Comparison of ENCODE assay signal across 21 cellular contexts in genomic region chr20:10893331-10893730, GRCh38.
DNase-seq lines count a peak whose midpoint lies in the region; ATAC-seq and TF ChIP-seq lines count a peak whose summit lies in the region.
"Had no signal": no experiment of that assay in that cellular context is flagged by ENCODE, and none has a peak within 500 bp of the region (broad histone marks: within the 10 kb centered on the region; RNA-seq: fewer than 3 reads in every experiment).

No MANE protein-coding gene starts in this region.

- H3K9ac ChIP-seq in mesendoderm (ENCODE audit: low read length): no peak overlapping the region
- H3K9ac ChIP-seq: BLaER1, GM23248 had no signal

- no peak for DNase-seq in cardiac muscle cell (ENCODE audit: low read depth in 1 of 2, low spot score in 1 of 2)
- DNase-seq in Right ventricle myocardium superior: no peak
- peak; percentile 17 for DNase-seq in glomerular visceral epithelial cell (ENCODE audit: extremely low spot score)
- DNase-seq in mesendoderm: peak; percentile 3
- peak; percentile 66 for DNase-seq in renal cortical epithelial cell (ENCODE audit: low read depth)
- no peak for DNase-seq in heart right ventricle
- no peak for DNase-seq in KG1 (lab: John Stamatoyannopoulos, UW)
- DNase-seq in CD4-positive, alpha-beta memory T cell: no peak
- DNase-seq: Calu3; CD4-positive, CD25-positive, alpha-beta regulatory T cell; CD8-positive, alpha-beta memory T cell; DMS53; DMS79 treated with DMSO at 0.1 percent for 48 hours; GF-D8; GM23248; H7; HCEC 1CT had no signal

- no peak overlapping the region for H2AK5ac ChIP-seq in mesendoderm (ENCODE audit: low read length)

- H2BK15ac ChIP-seq in mesendoderm (replicated peaks; ENCODE audit: low read depth): no peak overlapping the region

- H3K9me3 ChIP-seq in cardiac muscle cell (ENCODE audit: low read depth): no peaks in the 10 kb centered on the region
- peaks cover 0 to 2% (median 0%) of the 10 kb centered on the region in 11 donors for H3K9me3 ChIP-seq in heart right ventricle
- H3K9me3 ChIP-seq in CD4-positive, alpha-beta memory T cell (ENCODE audit: control insufficient read depth in 1 of 2, low read length in 2 of 2): no peaks in the 10 kb centered on the region

- no peaks in the 10 kb centered on the region for H3K79me2 ChIP-seq in mesendoderm (ENCODE audit: control insufficient read depth, insufficient read depth, low read length)

- intact Hi-C loops in Right ventricle myocardium superior (cut with DNase I): no loop called here
- intact Hi-C loops in heart right ventricle (cut with DNase I): no loop called here
- intact Hi-C loops in CD4-positive, alpha-beta memory T cell (cut with micrococcal nuclease): no loop called here

- no peak overlapping the region for H3K18ac ChIP-seq in mesendoderm (ENCODE audit: low read length)

- peaks cover 0 to 20% (median 10%) of the 10 kb centered on the region in 8 donors for H3K9me3 Mint-ChIP-seq in CD4-positive, alpha-beta memory T cell

- H3K56ac ChIP-seq in mesendoderm (ENCODE audit: low read length): no peak overlapping the region

- H3K4me3 Mint-ChIP-seq in CD4-positive, alpha-beta memory T cell: no peak overlapping the region
- H3K4me3 Mint-ChIP-seq: B cell; CD4-positive, CD25-positive, alpha-beta regulatory T cell; CD8-positive, alpha-beta memory T cell had no signal

- no peaks in the 10 kb centered on the region for H3K79me1 ChIP-seq in mesendoderm (ENCODE audit: low read length)

- CTCF ChIA-PET in CD4-positive, alpha-beta memory T cell (lab: Charles Lee; ENCODE audit: partially characterized antibody): no interaction called here

- H2BK120ac ChIP-seq in mesendoderm (ENCODE audit: low read depth, low read length): no peak overlapping the region

- no peak overlapping the region for H3K4me2 ChIP-seq in mesendoderm (ENCODE audit: low read length)
- H3K4me2 ChIP-seq: BLaER1 had no signal

- H3K27me3 ChIP-seq in cardiac muscle cell (no peaks in the 10 kb centered on the region), mesendoderm (ENCODE audit: insufficient read depth, low read length, poor library complexity) (no peaks in the 10 kb centered on the region), heart right ventricle (no peaks in the 10 kb centered on the region)
- no peaks in the 10 kb centered on the region for H3K27me3 ChIP-seq in CD4-positive, alpha-beta memory T cell (ENCODE audit: insufficient read depth, low read length)
- H3K27me3 ChIP-seq: BLaER1 had no signal

- no peak overlapping the region for H3K23ac ChIP-seq in mesendoderm (ENCODE audit: low read length)

- no peaks in the 10 kb centered on the region for H3K27me3 Mint-ChIP-seq in CD4-positive, alpha-beta memory T cell
- H3K27me3 Mint-ChIP-seq: B cell; CD4-positive, CD25-positive, alpha-beta regulatory T cell; CD8-positive, alpha-beta memory T cell had no signal

- H3K36me3 Mint-ChIP-seq in CD4-positive, alpha-beta memory T cell: no peaks in the 10 kb centered on the region
- H3K36me3 Mint-ChIP-seq: CD4-positive, CD25-positive, alpha-beta regulatory T cell; CD8-positive, alpha-beta memory T cell had no signal

- POLR2A ChIA-PET in CD4-positive, alpha-beta memory T cell (lab: Charles Lee; ENCODE audit: partially characterized antibody): no interaction called here

- H3K4me3 ChIP-seq in cardiac muscle cell: no peak overlapping the region
- no peak overlapping the region for H3K4me3 ChIP-seq in mesendoderm (ENCODE audit: low read length)
- H3K4me3 ChIP-seq in heart right ventricle: no peak overlapping the region
- no peak overlapping the region for H3K4me3 ChIP-seq in CD4-positive, alpha-beta memory T cell (ENCODE audit: low read length in 2 of 2)
- H3K4me3 ChIP-seq: BLaER1, GM23248 had no signal

- no peak for TF ChIP-seq CTCF in cardiac muscle cell (IDR thresholded peaks at IDR 0.05; ENCODE audit: low read depth, low read length)
- no peak for TF ChIP-seq CTCF in heart right ventricle (IDR thresholded peaks at IDR 0.05)

- no peaks in the 10 kb centered on the region for H3K4me1 Mint-ChIP-seq in CD4-positive, alpha-beta memory T cell
- H3K4me1 Mint-ChIP-seq: B cell; CD4-positive, CD25-positive, alpha-beta regulatory T cell; CD8-positive, alpha-beta memory T cell had no signal

- H4K5ac ChIP-seq in mesendoderm (ENCODE audit: low read length): no peak overlapping the region

- no peak overlapping the region for H3K4ac ChIP-seq in mesendoderm (ENCODE audit: low read depth, low read length)

- H4K8ac ChIP-seq in mesendoderm (ENCODE audit: low read depth, low read length): no peak overlapping the region

- peak overlapping the region; percentile 66 for H3K27ac ChIP-seq in cardiac muscle cell
- H3K27ac ChIP-seq in mesendoderm (ENCODE audit: low read depth, low read length): no peak overlapping the region
- H3K27ac ChIP-seq in heart right ventricle: no peak overlapping the region
- H3K27ac ChIP-seq in CD4-positive, alpha-beta memory T cell (ENCODE audit: low read depth, low read length): no peak overlapping the region
- H3K27ac ChIP-seq: 22Rv1, BLaER1, C4-2B, GM23248 had no signal

- no peak overlapping the region for H3K27ac Mint-ChIP-seq in CD4-positive, alpha-beta memory T cell
- H3K27ac Mint-ChIP-seq: B cell; CD4-positive, CD25-positive, alpha-beta regulatory T cell; CD8-positive, alpha-beta memory T cell had no signal

- H3K36me3 ChIP-seq in cardiac muscle cell (no peaks in the 10 kb centered on the region), mesendoderm (ENCODE audit: control insufficient read depth, insufficient read depth, low read length) (no peaks in the 10 kb centered on the region), heart right ventricle (no peaks in the 10 kb centered on the region)
- H3K36me3 ChIP-seq in CD4-positive, alpha-beta memory T cell (ENCODE audit: insufficient read depth, low read length): no peaks in the 10 kb centered on the region
- H3K36me3 ChIP-seq: BLaER1 had no signal

- H2BK5ac ChIP-seq in mesendoderm (ENCODE audit: low read length): no peak overlapping the region

- WGBS in mesendoderm (ENCODE audit: extremely low coverage, insufficient coverage, low lambda C conversion rate): no CpG with 5 or more reads among the region's 3 CpGs
- WGBS in heart right ventricle, 2 donors: 82% methylated on average over 3 of the region's 3 CpGs

- peaks cover 11% of the 10 kb centered on the region for H3K4me1 ChIP-seq in cardiac muscle cell (ENCODE audit: low read depth)
- no peaks in the 10 kb centered on the region for H3K4me1 ChIP-seq in mesendoderm (ENCODE audit: control insufficient read depth, low read depth, low read length)
- H3K4me1 ChIP-seq in heart right ventricle: no peaks in the 10 kb centered on the region
- H3K4me1 ChIP-seq in CD4-positive, alpha-beta memory T cell (ENCODE audit: insufficient read depth, low read length): no peaks in the 10 kb centered on the region
- H3K4me1 ChIP-seq: BLaER1 had no signal

- ATAC-seq in Right ventricle myocardium superior (ENCODE audit: poor library complexity) (no peak), heart right ventricle (no peak)

Comparison
In these comparisons a context has a peak if more than half of its experiments do, and no peak if none do; other contexts are left out.
1. DNase-seq: peak in glomerular visceral epithelial cell (single experiment), mesendoderm (single experiment) and renal cortical epithelial cell (single experiment); none in cardiac muscle cell (0 of 2), Right ventricle myocardium superior (single experiment), heart right ventricle (0 of 2), KG1 (single experiment) and CD4-positive, alpha-beta memory T cell (0 of 5).